Comparison of ENCODE assay signal across 24 cellular contexts in the genomic region with DNA sequence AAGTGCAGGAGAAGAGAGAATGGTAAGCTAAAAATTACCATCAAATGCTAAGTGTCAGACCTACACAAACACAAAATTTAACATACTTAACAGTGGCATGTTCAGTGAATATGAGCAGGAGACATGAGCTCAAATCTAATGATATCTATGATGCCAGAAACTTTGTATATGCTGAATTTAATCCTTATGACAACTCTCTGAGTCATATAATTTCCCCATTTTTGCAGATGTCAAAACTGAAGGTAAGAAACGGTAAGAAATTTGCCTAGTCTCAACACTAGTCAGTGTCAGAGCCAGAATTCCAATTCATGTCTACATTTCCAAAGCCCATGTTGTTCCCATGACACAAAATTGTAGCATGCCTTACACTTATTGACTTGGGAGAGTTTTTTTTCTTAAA.
"Had no signal": no experiment of that assay in that cellular context is flagged by ENCODE, and none has a peak within 500 bp of the region (broad histone marks: within the 10 kb centered on the region; RNA-seq: fewer than 3 reads in every experiment).

No MANE protein-coding gene starts in this region.

- H3K36me3 ChIP-seq: esophagus muscularis mucosa, lower lobe of right lung, ovary, sigmoid colon, spleen, tibial artery had no signal

- FAIRE-seq: frontal cortex, keratinocyte had no signal

- ATAC-seq: left ventricle myocardium superior; lower lobe of right lung; natural killer cell; psoas muscle; right cardiac atrium; stimulated activated memory B cell treated with anti-CD40 and anti-IgM and Interleukin-4, amounts not matched to agents 10 μg/mL and 1 μg/mL and 100 μg/mL, for 72 hours; stimulated activated naive CD8-positive, alpha-beta T cell treated with anti-CD3 and anti-CD28 coated beads, Interleukin-15, Interleukin-2, amounts not matched to agents 100 U/mL and 50 U/mL, for 24 hours had no signal

- DNase-seq: cortex of kidney; effector CD4-positive, alpha-beta T cell; hypothalamus; immature natural killer cell; left ventricle myocardium superior; lower lobe of right lung; natural killer cell; occipital lobe; ovary; posterior cingulate gyrus; psoas muscle; right cardiac atrium; sigmoid colon; spleen; stimulated activated CD4-positive, alpha-beta T cell treated with anti-CD3 and anti-CD28 coated beads, Interleukin-4, amount 100 ng/mL, for 4 hours; stimulated activated naive CD8-positive, alpha-beta T cell treated with anti-CD3 and anti-CD28 coated beads, Interleukin-15, Interleukin-2, amounts not matched to agents 100 U/mL and 50 U/mL, for 24 hours; substantia nigra; testis; tibial artery had no signal

- H3K4me1 ChIP-seq: esophagus muscularis mucosa, lower lobe of right lung, psoas muscle, sigmoid colon, spleen, testis, tibial artery had no signal

- H3K4me3 ChIP-seq: esophagus muscularis mucosa, lower lobe of right lung, ovary, psoas muscle, sigmoid colon, spleen, testis, tibial artery had no signal

- H3K27ac ChIP-seq: epithelial cell of prostate, esophagus muscularis mucosa, lower lobe of right lung, ovary, psoas muscle, sigmoid colon, spleen, testis, tibial artery had no signal

- H3K9me3 ChIP-seq: lower lobe of right lung, ovary, psoas muscle, testis, tibial artery had no signal

- H3K27me3 ChIP-seq: esophagus muscularis mucosa, ovary, sigmoid colon, spleen, testis, tibial artery had no signal
